In the genomic region with DNA sequence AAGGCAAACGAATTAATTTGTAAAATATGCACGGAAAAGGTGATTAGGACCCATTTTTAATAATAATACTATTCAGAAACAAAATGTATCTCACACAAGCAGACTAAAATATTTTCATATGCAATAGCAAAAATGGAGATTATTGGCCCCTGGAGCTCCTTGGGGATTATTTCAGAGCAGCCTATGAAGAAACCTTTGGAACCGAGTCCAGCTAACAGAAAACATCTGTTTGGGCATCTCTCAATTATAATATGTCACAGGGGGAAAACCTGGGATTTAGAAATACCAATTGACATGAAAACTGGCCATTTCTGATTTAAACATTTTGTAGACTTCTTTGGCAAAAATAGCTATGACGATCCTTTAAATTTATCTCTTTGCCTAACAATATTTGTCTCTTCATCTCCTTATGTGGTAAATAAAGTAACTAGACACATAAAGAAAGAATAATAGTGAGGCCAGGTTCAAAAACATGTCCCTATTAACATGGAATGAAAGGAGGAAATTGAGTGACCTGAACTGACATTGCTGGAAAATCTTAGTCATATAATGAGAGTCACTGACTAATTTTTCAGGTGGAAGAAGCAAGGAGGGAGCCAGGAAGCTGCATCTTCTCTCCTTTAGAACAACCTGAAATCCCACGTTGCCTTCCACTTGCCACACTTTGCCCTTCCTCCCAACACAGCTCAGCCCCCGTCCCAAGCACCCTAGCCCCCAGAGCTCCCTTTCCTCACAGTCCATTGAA, we compare ENCODE assay signal across 2 cellular contexts.
TF ChIP-seq lines count a peak whose summit lies in the region.

No MANE protein-coding gene starts in this region.

TF ChIP-seq in GM12891, 5 proteins besides CTCF, POLR2A, EP300 and RAD21:
- TF ChIP-seq TAF1 (IDR thresholded peaks at IDR 0.05; ENCODE audit: low read depth, low read length) (no peak), POU2F2 (IDR thresholded peaks at IDR 0.05; ENCODE audit: low read depth, low read length) (no peak), PAX5 (IDR thresholded peaks at IDR 0.05; ENCODE audit: insufficient read depth, low read length, severe bottlenecking) (no peak), SPI1 (IDR thresholded peaks at IDR 0.05; ENCODE audit: low read depth, low read length) (no peak), POLR2AphosphoS5 (IDR thresholded peaks at IDR 0.05; ENCODE audit: low read depth, low read length) (no peak)

TF ChIP-seq in HepG2, 621 proteins besides CTCF, POLR2A, EP300 and RAD21:
- no peak for TF ChIP-seq GTF2F1 (IDR thresholded peaks at IDR 0.05; ENCODE audit: low read length)
- no peak for TF ChIP-seq ZNF703 (CRISPR knock-in tag; IDR thresholded peaks at IDR 0.05; ENCODE audit: borderline replicate concordance)
- no peak for TF ChIP-seq ETV6 (CRISPR knock-in tag; conservative IDR thresholded peaks at IDR 0.05)
- no peak for TF ChIP-seq AGO2 (optimal IDR thresholded peaks at IDR 0.05; ENCODE audit: low read depth, low read length)
- TF ChIP-seq, protein P1, sequence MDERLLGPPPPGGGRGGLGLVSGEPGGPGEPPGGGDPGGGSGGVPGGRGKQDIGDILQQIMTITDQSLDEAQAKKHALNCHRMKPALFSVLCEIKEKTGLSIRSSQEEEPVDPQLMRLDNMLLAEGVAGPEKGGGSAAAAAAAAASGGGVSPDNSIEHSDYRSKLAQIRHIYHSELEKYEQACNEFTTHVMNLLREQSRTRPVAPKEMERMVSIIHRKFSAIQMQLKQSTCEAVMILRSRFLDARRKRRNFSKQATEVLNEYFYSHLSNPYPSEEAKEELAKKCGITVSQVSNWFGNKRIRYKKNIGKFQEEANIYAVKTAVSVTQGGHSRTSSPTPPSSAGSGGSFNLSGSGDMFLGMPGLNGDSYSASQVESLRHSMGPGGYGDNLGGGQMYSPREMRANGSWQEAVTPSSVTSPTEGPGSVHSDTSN (CRISPR knock-in tag; IDR thresholded peaks at IDR 0.05) = no peak
- no peak for TF ChIP-seq ATM (IDR thresholded peaks at IDR 0.05; ENCODE audit: borderline replicate concordance)
- no peak for TF ChIP-seq ZBTB42 (CRISPR knock-in tag; IDR thresholded peaks at IDR 0.05)
- no peak for TF ChIP-seq ZNF292 (CRISPR knock-in tag; IDR thresholded peaks at IDR 0.05; ENCODE audit: borderline replicate concordance, low read depth)
